In genomic region chr20:19815553-19815991, GRCh38 we compare ENCODE assay signal across 8 cellular contexts. TPM values are rescaled to one million over a fixed set of nuclear protein-coding genes. Genes with fewer than 3 reads are reported as not detected.
DNase-seq lines count a peak whose midpoint lies in the region; TF ChIP-seq lines count a peak whose summit lies in the region.

No MANE protein-coding gene starts in this region.

- H3K9me3 Mint-ChIP-seq in endothelial cell (ENCODE audit: unreplicated experiment) (no peaks in the 10 kb centered on the region), nephron (peaks cover 3% of the 10 kb centered on the region), neural progenitor cell (no peaks in the 10 kb centered on the region)

- TF ChIP-seq CTCF in NB4 (IDR thresholded peaks at IDR 0.05; ENCODE audit: low read depth, low read length) (no peak), endothelial cell (IDR thresholded peaks at IDR 0.05; ENCODE audit: unreplicated experiment) (no peak), nephron (IDR thresholded peaks at IDR 0.05; ENCODE audit: unreplicated experiment in 3 of 3) (peak in 2 of 3 experiments; percentile 10 to 13), neural progenitor cell (IDR thresholded peaks at IDR 0.05) (no peak), testis (IDR thresholded peaks at IDR 0.05) (no peak)

- no peaks in the 10 kb centered on the region for H3K27me3 Mint-ChIP-seq in endothelial cell (ENCODE audit: unreplicated experiment)
- no peaks in the 10 kb centered on the region for H3K27me3 Mint-ChIP-seq in nephron (ENCODE audit: low read depth)
- H3K27me3 Mint-ChIP-seq in neural progenitor cell (ENCODE audit: insufficient read depth, low read depth) = no peaks in the 10 kb centered on the region

- peaks cover 14% of the 10 kb centered on the region for H3K36me3 Mint-ChIP-seq in endothelial cell (ENCODE audit: low read depth, unreplicated experiment)
- peaks cover 47% of the 10 kb centered on the region for H3K36me3 Mint-ChIP-seq in nephron (ENCODE audit: low read depth)
- H3K36me3 Mint-ChIP-seq in neural progenitor cell = peaks cover 9% of the 10 kb centered on the region

- intact Hi-C loops in testis (cut with DNase I; ENCODE audit: low total_unique reads) = no loop called here

- no peaks in the 10 kb centered on the region for H3K27me3 ChIP-seq in neural progenitor cell
- H3K27me3 ChIP-seq in testis = no peaks in the 10 kb centered on the region

- no peaks in the 10 kb centered on the region for H3F3A ChIP-seq in neural progenitor cell (ENCODE audit: low read depth)

- TF ChIP-seq POLR2A in NB4 (IDR thresholded peaks at IDR 0.05; ENCODE audit: extremely low read depth, insufficient read length) (no peak), testis (IDR thresholded peaks at IDR 0.05) (no peak)

- H4K20me1 ChIP-seq in neural progenitor cell (ENCODE audit: low read depth) = no peaks in the 10 kb centered on the region

- H3K4me3 ChIP-seq in NB4 (ENCODE audit: low read depth, low read length) = no peak overlapping the region
- H3K4me3 ChIP-seq in neural progenitor cell = no peak overlapping the region
- no peak overlapping the region for H3K4me3 ChIP-seq in testis

- no peak overlapping the region for H3K4me2 ChIP-seq in neural progenitor cell

- WGBS in testis, 2 donors = 55 to 60% methylated on average over 8 of the region's 8 CpGs

- in situ Hi-C loops in Caki2 (cut with HindIII; ENCODE audit: low pct_unique_long_range_greater_than_20kb, low sequenced_read_pairs) = no loop called here

- no peak overlapping the region for H3K9ac ChIP-seq in neural progenitor cell

- DNase-seq in Caki2 (ENCODE audit: low read depth) (peak; percentile 93), NB4 (ENCODE audit: low read depth) (peak; percentile 68), endothelial cell (ENCODE audit: low spot score) (no peak), neural progenitor cell (ENCODE audit: low spot score) (no peak), testis (no peak), NCI-H82 (lab: John Stamatoyannopoulos, UW) (no peak)
- DNase-seq in activated naive CD4-positive, alpha-beta T cell treated with anti-CD3 and anti-CD28 coated beads, Interleukin-2, amount 50 U/mL, for 16 hours = no peak

- no peak overlapping the region for H3K4me3 Mint-ChIP-seq in endothelial cell (ENCODE audit: unreplicated experiment)
- peak overlapping the region in 2 of 3 experiments; percentile 5 to 15 for H3K4me3 Mint-ChIP-seq in nephron
- no peak overlapping the region for H3K4me3 Mint-ChIP-seq in neural progenitor cell

- H3K79me2 ChIP-seq in neural progenitor cell (ENCODE audit: low read depth) = no peaks in the 10 kb centered on the region

- peaks cover 25% of the 10 kb centered on the region for H3K4me1 Mint-ChIP-seq in endothelial cell (ENCODE audit: unreplicated experiment)
- peaks cover 19% of the 10 kb centered on the region for H3K4me1 Mint-ChIP-seq in nephron
- H3K4me1 Mint-ChIP-seq in neural progenitor cell = peaks cover 7% of the 10 kb centered on the region

- no peaks in the 10 kb centered on the region for H3K4me1 ChIP-seq in neural progenitor cell
- H3K4me1 ChIP-seq in testis = peaks cover 4% of the 10 kb centered on the region

- no peak overlapping the region for H3K27ac ChIP-seq in neural progenitor cell
- H3K27ac ChIP-seq in testis = no peak overlapping the region

- no peak overlapping the region for H2AFZ ChIP-seq in neural progenitor cell (replicated peaks)

- H3K36me3 ChIP-seq in neural progenitor cell (no peaks in the 10 kb centered on the region), testis (ENCODE audit: low read depth, missing control alignments) (no peaks in the 10 kb centered on the region)

- H3K27ac Mint-ChIP-seq in endothelial cell (ENCODE audit: unreplicated experiment) (peak overlapping the region; percentile 86), nephron (peak overlapping the region; percentile 75 to 88 (median 87)), neural progenitor cell (no peak overlapping the region)

- H3K9me3 ChIP-seq in neural progenitor cell (ENCODE audit: low read depth) (no peaks in the 10 kb centered on the region), testis (no peaks in the 10 kb centered on the region)

RNA-seq across cellular contexts. Expression of gene RIN2, which starts 57.5 kb away (rescaled TPM):
- 43.0 and 59.0 TPM in 2 replicates for total RNA-seq in Caki2 (2014; rRNA removed; shearing (Covaris generic); ENCODE audit: low replicate concordance)
- total RNA-seq in endothelial cell (ENCODE audit: unreplicated experiment) = 57.5 TPM
- total RNA-seq in neural progenitor cell (ENCODE audit: low replicate concordance) = 5.5 and 7.2 TPM in 2 replicates
- total RNA-seq in testis = 10 to 100 TPM; 16.0 to 29.2 TPM
- 9.1 TPM for polyA plus RNA-seq in testis (ENCODE audit: insufficient read depth, low read depth, low replicate concordance)

Comparison
In these comparisons a context has a peak if more than half of its experiments do, and no peak if none do; other contexts are left out.
1. DNase-seq: peak in Caki2 (single experiment) and NB4 (single experiment); none in endothelial cell (single experiment), neural progenitor cell (single experiment), testis (single experiment), activated naive CD4-positive, alpha-beta T cell treated with anti-CD3 and anti-CD28 coated beads, Interleukin-2, amount 50 U/mL, for 16 hours (single experiment) and NCI-H82 (single experiment).
2. CTCF ChIP-seq: peak in nephron (2 of 3); none in NB4 (single experiment), endothelial cell (single experiment), neural progenitor cell (single experiment) and testis (0 of 3).
3. H3K4me3 Mint-ChIP-seq: peak in nephron (2 of 3); none in endothelial cell (single experiment) and neural progenitor cell (single experiment).